In the genomic region with DNA sequence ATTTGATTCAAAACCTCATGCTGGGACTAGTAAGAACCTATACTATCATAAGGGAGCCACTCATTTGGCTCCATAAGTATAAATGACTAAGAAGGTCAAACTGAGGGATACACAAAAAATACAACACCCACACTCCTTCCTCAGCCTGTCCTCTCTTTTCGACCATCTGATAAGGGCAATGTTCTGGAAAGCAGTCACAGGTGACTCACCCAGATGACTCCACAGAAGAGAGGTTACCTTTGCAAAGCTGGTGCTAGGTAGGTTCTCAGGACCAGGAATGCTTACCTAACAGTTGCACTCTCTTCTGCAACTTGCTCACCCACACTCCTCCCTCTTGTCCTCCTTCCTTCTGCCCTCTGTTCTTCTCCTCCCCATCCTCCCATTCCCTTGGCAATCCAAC, we compare ENCODE assay signal across 1 cellular context.
TF ChIP-seq lines count a peak whose summit lies in the region.

No MANE protein-coding gene starts in this region.

TF ChIP-seq in K562, 482 proteins besides CTCF, POLR2A, EP300 and RAD21:
- TF ChIP-seq JUN (IDR thresholded peaks at IDR 0.05; ENCODE audit: borderline replicate concordance, low read depth, low read length): peak; percentile 54; the same call in 1 of the 2 replicates
- no peak for TF ChIP-seq JUN (CRISPR knock-in tag; IDR thresholded peaks at IDR 0.05; ENCODE audit: borderline replicate concordance)
- TF ChIP-seq MCM5 (IDR thresholded peaks at IDR 0.05; ENCODE audit: low read depth): no peak
- no peak for TF ChIP-seq CHD2 (IDR thresholded peaks at IDR 0.05; ENCODE audit: low read depth, low read length)
- TF ChIP-seq SMARCA4 (IDR thresholded peaks at IDR 0.05): peak; percentile 63; the same call in 1 of the 2 replicates
- peak; percentile 47 for TF ChIP-seq NFE2 (IDR thresholded peaks at IDR 0.05; ENCODE audit: low read depth)
- TF ChIP-seq, protein P1, sequence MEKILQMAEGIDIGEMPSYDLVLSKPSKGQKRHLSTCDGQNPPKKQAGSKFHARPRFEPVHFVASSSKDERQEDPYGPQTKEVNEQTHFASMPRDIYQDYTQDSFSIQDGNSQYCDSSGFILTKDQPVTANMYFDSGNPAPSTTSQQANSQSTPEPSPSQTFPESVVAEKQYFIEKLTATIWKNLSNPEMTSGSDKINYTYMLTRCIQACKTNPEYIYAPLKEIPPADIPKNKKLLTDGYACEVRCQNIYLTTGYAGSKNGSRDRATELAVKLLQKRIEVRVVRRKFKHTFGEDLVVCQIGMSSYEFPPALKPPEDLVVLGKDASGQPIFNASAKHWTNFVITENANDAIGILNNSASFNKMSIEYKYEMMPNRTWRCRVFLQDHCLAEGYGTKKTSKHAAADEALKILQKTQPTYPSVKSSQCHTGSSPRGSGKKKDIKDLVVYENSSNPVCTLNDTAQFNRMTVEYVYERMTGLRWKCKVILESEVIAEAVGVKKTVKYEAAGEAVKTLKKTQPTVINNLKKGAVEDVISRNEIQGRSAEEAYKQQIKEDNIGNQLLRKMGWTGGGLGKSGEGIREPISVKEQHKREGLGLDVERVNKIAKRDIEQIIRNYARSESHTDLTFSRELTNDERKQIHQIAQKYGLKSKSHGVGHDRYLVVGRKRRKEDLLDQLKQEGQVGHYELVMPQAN (IDR thresholded peaks at IDR 0.05; ENCODE audit: borderline replicate concordance): no peak
- TF ChIP-seq NEUROD1 (IDR thresholded peaks at IDR 0.05; ENCODE audit: borderline replicate concordance, low read depth, low read length, partially characterized antibody): no peak
- TF ChIP-seq CTBP1 (IDR thresholded peaks at IDR 0.05; ENCODE audit: borderline replicate concordance): peak; percentile 30
- TF ChIP-seq MTA1 (IDR thresholded peaks at IDR 0.05; ENCODE audit: borderline replicate concordance): 0 out of 2 replicates have a peak, but pooled peaks have one; percentile 15
- peak; percentile 50; the same call in 1 of the 2 replicates for TF ChIP-seq SMARCE1 (IDR thresholded peaks at IDR 0.05)
- no peak for TF ChIP-seq POLR2G (IDR thresholded peaks at IDR 0.05; ENCODE audit: low read depth, low read length)
- TF ChIP-seq ZNF253 (CRISPR knock-in tag; conservative IDR thresholded peaks at IDR 0.05): no peak
- TF ChIP-seq DPF2 (IDR thresholded peaks at IDR 0.05): peak; percentile 65
- TF ChIP-seq, protein P2, sequence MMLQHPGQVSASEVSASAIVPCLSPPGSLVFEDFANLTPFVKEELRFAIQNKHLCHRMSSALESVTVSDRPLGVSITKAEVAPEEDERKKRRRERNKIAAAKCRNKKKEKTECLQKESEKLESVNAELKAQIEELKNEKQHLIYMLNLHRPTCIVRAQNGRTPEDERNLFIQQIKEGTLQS (IDR thresholded peaks at IDR 0.05): peak; percentile 78
- TF ChIP-seq, protein P2 (CRISPR knock-in tag; conservative IDR thresholded peaks at IDR 0.05): no peak
- TF ChIP-seq, protein P3, sequence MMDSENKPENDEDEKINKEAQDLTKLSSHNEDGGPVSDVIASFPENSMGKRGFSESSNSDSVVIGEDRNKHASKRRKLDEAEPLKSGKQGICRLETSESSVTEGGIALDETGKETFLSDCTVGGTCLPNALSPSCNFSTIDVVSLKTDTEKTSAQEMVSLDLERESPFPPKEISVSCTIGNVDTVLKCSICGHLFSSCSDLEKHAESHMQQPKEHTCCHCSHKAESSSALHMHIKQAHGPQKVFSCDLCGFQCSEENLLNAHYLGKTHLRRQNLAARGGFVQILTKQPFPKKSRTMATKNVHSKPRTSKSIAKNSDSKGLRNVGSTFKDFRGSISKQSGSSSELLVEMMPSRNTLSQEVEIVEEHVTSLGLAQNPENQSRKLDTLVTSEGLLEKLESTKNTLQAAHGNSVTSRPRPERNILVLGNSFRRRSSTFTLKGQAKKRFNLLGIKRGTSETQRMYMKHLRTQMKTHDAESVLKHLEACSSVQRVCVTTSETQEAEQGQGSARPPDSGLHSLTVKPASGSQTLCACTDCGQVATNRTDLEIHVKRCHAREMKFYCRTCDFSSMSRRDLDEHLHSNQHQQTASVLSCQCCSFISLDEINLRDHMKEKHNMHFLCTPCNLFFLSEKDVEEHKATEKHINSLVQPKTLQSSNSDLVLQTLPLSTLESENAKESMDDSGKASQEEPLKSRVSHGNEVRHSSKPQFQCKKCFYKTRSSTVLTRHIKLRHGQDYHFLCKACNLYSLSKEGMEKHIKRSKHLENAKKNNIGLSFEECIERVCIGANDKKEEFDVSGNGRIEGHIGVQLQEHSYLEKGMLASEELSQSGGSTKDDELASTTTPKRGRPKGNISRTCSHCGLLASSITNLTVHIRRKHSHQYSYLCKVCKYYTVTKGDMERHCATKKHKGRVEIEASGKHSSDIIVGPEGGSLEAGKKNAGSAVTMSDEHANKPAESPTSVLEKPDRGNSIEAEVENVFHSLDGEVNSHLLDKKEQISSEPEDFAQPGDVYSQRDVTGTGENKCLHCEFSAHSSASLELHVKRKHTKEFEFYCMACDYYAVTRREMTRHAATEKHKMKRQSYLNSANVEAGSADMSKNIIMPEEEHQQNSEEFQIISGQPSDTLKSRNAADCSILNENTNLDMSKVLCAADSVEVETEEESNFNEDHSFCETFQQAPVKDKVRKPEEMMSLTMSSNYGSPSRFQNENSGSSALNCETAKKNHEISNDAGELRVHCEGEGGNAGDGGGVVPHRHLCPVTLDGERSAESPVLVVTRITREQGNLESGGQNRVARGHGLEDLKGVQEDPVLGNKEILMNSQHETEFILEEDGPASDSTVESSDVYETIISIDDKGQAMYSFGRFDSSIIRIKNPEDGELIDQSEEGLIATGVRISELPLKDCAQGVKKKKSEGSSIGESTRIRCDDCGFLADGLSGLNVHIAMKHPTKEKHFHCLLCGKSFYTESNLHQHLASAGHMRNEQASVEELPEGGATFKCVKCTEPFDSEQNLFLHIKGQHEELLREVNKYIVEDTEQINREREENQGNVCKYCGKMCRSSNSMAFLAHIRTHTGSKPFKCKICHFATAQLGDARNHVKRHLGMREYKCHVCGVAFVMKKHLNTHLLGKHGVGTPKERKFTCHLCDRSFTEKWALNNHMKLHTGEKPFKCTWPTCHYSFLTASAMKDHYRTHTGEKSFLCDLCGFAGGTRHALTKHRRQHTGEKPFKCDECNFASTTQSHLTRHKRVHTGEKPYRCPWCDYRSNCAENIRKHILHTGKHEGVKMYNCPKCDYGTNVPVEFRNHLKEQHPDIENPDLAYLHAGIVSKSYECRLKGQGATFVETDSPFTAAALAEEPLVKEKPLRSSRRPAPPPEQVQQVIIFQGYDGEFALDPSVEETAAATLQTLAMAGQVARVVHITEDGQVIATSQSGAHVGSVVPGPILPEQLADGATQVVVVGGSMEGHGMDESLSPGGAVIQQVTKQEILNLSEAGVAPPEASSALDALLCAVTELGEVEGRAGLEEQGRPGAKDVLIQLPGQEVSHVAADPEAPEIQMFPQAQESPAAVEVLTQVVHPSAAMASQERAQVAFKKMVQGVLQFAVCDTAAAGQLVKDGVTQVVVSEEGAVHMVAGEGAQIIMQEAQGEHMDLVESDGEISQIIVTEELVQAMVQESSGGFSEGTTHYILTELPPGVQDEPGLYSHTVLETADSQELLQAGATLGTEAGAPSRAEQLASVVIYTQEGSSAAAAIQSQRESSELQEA (IDR thresholded peaks at IDR 0.05; ENCODE audit: low read depth): no peak
- TF ChIP-seq ZEB2 (IDR thresholded peaks at IDR 0.05): peak; percentile 77
- no peak for TF ChIP-seq CEBPG (CRISPR knock-in tag; IDR thresholded peaks at IDR 0.05)
- TF ChIP-seq CEBPG (tag; conservative IDR thresholded peaks at IDR 0.05 in 1 of 2, IDR thresholded peaks at IDR 0.05 in 1 of 2): 0 out of 4 replicates have a peak, but pooled peaks of 1 of the 2 experiments have one; percentile 13
- TF ChIP-seq MEF2A (IDR thresholded peaks at IDR 0.05; ENCODE audit: control insufficient read depth, low read depth, low read length): no peak
- TF ChIP-seq JUND (IDR thresholded peaks at IDR 0.05; ENCODE audit: borderline replicate concordance, low read depth, low read length): peak; percentile 80
- TF ChIP-seq JUND (tag; IDR thresholded peaks at IDR 0.05; ENCODE audit: borderline replicate concordance, low read depth, low read length): peak; percentile 72; the same call in 1 of the 3 replicates
- TF ChIP-seq MXI1 (IDR thresholded peaks at IDR 0.05; ENCODE audit: low read depth, low read length): no peak
- peak; percentile 58; the same call in 1 of the 2 replicates for TF ChIP-seq ARID1B (IDR thresholded peaks at IDR 0.05)
- peak; percentile 87 for TF ChIP-seq FOSL1 (tag; conservative IDR thresholded peaks at IDR 0.05)
- no peak for TF ChIP-seq ZNF311 (CRISPR knock-in tag; IDR thresholded peaks at IDR 0.05)
